In the genomic region with DNA sequence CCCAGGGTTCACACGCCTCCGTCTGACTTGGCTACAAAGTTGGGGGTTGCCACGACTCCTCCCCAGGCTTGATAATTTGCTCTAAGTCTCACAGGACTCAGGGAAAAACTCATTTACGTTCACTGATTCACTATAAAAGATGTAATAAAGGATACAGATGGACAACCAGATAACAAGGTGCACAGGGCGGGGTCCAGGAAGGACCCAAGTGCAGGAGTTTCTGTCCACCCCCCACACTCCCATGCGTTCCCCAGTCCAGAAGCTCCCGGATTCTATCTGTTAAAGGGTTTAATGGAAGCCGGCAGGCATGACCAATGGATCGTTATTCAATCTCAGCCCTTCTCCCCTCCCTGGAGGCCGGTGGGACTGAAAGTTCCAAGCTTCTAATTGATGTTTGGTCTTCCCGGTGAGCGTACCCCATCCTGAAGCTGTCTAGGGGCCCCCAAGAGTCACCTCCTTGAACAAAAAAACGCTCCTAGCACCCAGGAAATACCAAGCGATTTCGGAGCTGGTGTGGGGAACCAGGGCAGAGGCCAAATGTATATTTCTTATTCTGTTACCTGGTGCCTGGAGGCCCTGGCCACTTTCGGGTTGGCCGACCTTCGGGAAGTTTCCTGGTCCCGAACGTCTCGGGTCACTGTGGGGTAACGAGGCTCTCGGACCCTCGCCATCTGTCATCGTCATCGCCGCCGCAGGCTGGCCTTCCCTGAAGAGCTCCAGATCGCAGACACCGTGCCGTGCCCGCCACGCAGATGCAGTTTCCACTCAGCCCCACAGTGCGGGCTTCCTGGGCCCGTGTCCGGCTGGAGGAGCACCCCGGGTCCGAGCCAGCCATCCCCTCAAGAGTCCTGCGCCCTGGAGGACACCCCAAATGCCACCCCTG, we compare ENCODE assay signal across 21 cellular contexts. TPM values are rescaled to one million over a fixed set of nuclear protein-coding genes. Genes with fewer than 3 reads are reported as not detected.
DNase-seq lines count a peak whose midpoint lies in the region; ATAC-seq and TF ChIP-seq lines count a peak whose summit lies in the region.
"Had no signal": no experiment of that assay in that cellular context is flagged by ENCODE, and none has a peak within 500 bp of the region (broad histone marks: within the 10 kb centered on the region; RNA-seq: fewer than 3 reads in every experiment).

No MANE protein-coding gene starts in this region.

- no peaks in the 10 kb centered on the region for H3K27me3 Mint-ChIP-seq in activated T-cell treated with anti-CD3 and anti-CD28 coated beads, Interleukin-2, amount 50 U/mL, for 4 hours (ENCODE audit: low read depth)
- H3K27me3 Mint-ChIP-seq: activated naive CD8-positive, alpha-beta T cell had no signal

- H3K9me3 ChIP-seq in stomach = no peaks in the 10 kb centered on the region
- H3K9me3 ChIP-seq: A549, breast epithelium, tibial nerve had no signal

- no peaks in the 10 kb centered on the region for H3K27me3 ChIP-seq in stomach
- H3K27me3 ChIP-seq: breast epithelium, tibial nerve had no signal

- no peak for TF ChIP-seq POLR2A in stomach (IDR thresholded peaks at IDR 0.05)

- no peaks in the 10 kb centered on the region for H3K36me3 Mint-ChIP-seq in activated T-cell treated with anti-CD3 and anti-CD28 coated beads, Interleukin-2, amount 50 U/mL, for 4 hours (ENCODE audit: insufficient read depth)
- H3K36me3 Mint-ChIP-seq: activated naive CD8-positive, alpha-beta T cell; CD8-positive, alpha-beta T cell; naive B cell had no signal

- ATAC-seq in activated T-cell treated with anti-CD3 and anti-CD28 coated beads, Interleukin-2, amount 50 U/mL, for 4 hours = no peak
- ATAC-seq in left colon = peak; percentile 21
- ATAC-seq: A549; CD8-positive, alpha-beta T cell; SK-N-SH treated with all-trans-retinoic acid at 6 μM for 48 hours had no signal

- TF ChIP-seq CTCF in stomach (IDR thresholded peaks at IDR 0.05) = no peak

- WGBS in stomach, 5 donors = 92 to 96% (median 93%) methylated on average over 38 to 39 of the region's 39 CpGs

- DNase-seq in activated T-cell treated with anti-CD3 and anti-CD28 coated beads, Interleukin-2, amount 50 U/mL, for 1 hour = peak; percentile 3
- no peak for DNase-seq in activated T-cell treated with anti-CD3 and anti-CD28 coated beads, Interleukin-2, amount 50 U/mL, for 4 hours
- peak; percentile 5 for DNase-seq in activated naive CD4-positive, alpha-beta T cell treated with anti-CD3 and anti-CD28 coated beads, Interleukin-2, amount 50 U/mL, for 16 hours
- peak; percentile 3 to 19 for DNase-seq in left colon
- peak; percentile 22 for DNase-seq in stomach
- DNase-seq in DMS53 treated with DMSO at 0.1 percent for 48 hours (lab: John Stamatoyannopoulos, UW; ENCODE audit: unreplicated experiment) = no peak
- DNase-seq in DMS 273 (lab: John Stamatoyannopoulos, UW; ENCODE audit: unreplicated experiment) = no peak
- DNase-seq in activated CD4-positive, CD25-positive, alpha-beta regulatory T cell treated with anti-CD3 and anti-CD28 coated beads, Interleukin-2, amount 50 U/mL, for 72 hours = no peak
- DNase-seq: EL; hypothalamus; naive B cell; NCI-H1694; NCI-H510A treated with DMSO at 0.1 percent for 48 hours; retina; stimulated activated CD4-positive, alpha-beta T cell treated with anti-CD3 and anti-CD28 coated beads, Interleukin-2, amount 100 ng/mL, for 48 hours had no signal

- no peak overlapping the region for H3K4me3 Mint-ChIP-seq in activated T-cell treated with anti-CD3 and anti-CD28 coated beads, Interleukin-2, amount 50 U/mL, for 4 hours
- H3K4me3 Mint-ChIP-seq: activated naive CD8-positive, alpha-beta T cell; CD8-positive, alpha-beta T cell; naive B cell had no signal

- H3K36me3 ChIP-seq in stomach = no peaks in the 10 kb centered on the region
- H3K36me3 ChIP-seq: breast epithelium, tibial nerve had no signal

- H3K9me3 Mint-ChIP-seq in activated T-cell treated with anti-CD3 and anti-CD28 coated beads, Interleukin-2, amount 50 U/mL, for 4 hours = no peaks in the 10 kb centered on the region
- H3K9me3 Mint-ChIP-seq: CD8-positive, alpha-beta T cell; naive B cell had no signal

- no peak for TF ChIP-seq EP300 in stomach (IDR thresholded peaks at IDR 0.05)

- H3K4me3 ChIP-seq in stomach = no peak overlapping the region
- H3K4me3 ChIP-seq: A549, breast epithelium, tibial nerve had no signal

- peaks cover 18% of the 10 kb centered on the region for H3K4me1 Mint-ChIP-seq in activated T-cell treated with anti-CD3 and anti-CD28 coated beads, Interleukin-2, amount 50 U/mL, for 4 hours (ENCODE audit: low read depth)

- intact Hi-C loops in left colon (cut with DNase I, micrococcal nuclease) = no loop called here
- intact Hi-C loops in stomach (cut with DNase I; ENCODE audit: low total_unique reads) = no loop called here

- H3K27ac ChIP-seq in stomach = no peak overlapping the region
- H3K27ac ChIP-seq: A549, breast epithelium, tibial nerve had no signal

- H3K4me1 ChIP-seq in stomach = peaks cover 5 to 18% (median 13%) of the 10 kb centered on the region in 4 donors
- H3K4me1 ChIP-seq: A549, breast epithelium had no signal

RNA-seq across cellular contexts. Expression of a gene that starts 13.5 kb away (rescaled TPM):
- total RNA-seq in activated T-cell treated with anti-CD3 and anti-CD28 coated beads, Interleukin-2, amount 50 U/mL, for 4 hours = 10 to 100 TPM; 12.1 to 26.2 (median 23.1) TPM
- 100 to 1,000 TPM in 1 of 2 donors, 10 to 100 TPM in 1; 96.7 to 133 TPM for total RNA-seq in left colon
- total RNA-seq in stomach = 100 to 1,000 TPM in 2 of 5 donors, 10 to 100 TPM in 3; 25.7 to 452 (median 55.4) TPM
- polyA plus RNA-seq in stomach = 10 to 100 TPM; 29.3 to 49.1 (median 35.9) TPM

Comparison
In these comparisons a context has a peak if more than half of its experiments do, and no peak if none do; other contexts are left out.
1. DNase-seq: peak in activated T-cell treated with anti-CD3 and anti-CD28 coated beads, Interleukin-2, amount 50 U/mL, for 1 hour (single experiment), activated naive CD4-positive, alpha-beta T cell treated with anti-CD3 and anti-CD28 coated beads, Interleukin-2, amount 50 U/mL, for 16 hours (single experiment), left colon (2 of 2) and stomach (single experiment); none in activated T-cell treated with anti-CD3 and anti-CD28 coated beads, Interleukin-2, amount 50 U/mL, for 4 hours (single experiment), DMS53 treated with DMSO at 0.1 percent for 48 hours (single experiment), DMS 273 (single experiment) and activated CD4-positive, CD25-positive, alpha-beta regulatory T cell treated with anti-CD3 and anti-CD28 coated beads, Interleukin-2, amount 50 U/mL, for 72 hours (single experiment).